ENCODE assay signal across 17 cellular contexts in genomic region chr12:65998536-65999530, GRCh38.
"Had no signal": no experiment of that assay in that cellular context is flagged by ENCODE, and none has a peak within 500 bp of the region (broad histone marks: within the 10 kb centered on the region; RNA-seq: fewer than 3 reads in every experiment).

No MANE protein-coding gene starts in this region.

- H3K9me3 Mint-ChIP-seq: activated naive CD4-positive, alpha-beta T cell treated with anti-CD3 and anti-CD28 coated beads, Interleukin-2, amount 50 U/mL, for 72 hours; activated T-helper 1 cell treated with anti-CD3 and anti-CD28 coated beads, Interleukin-12 subunit alpha, Interleukin-12 subunit beta, Interleukin-2, Interleukin-4 antibody, amounts not matched to agents 30 ng/mL and 10 ng/mL and 1 ng/mL, durations not matched to agents 14 hours and 24 hours and 36 hours; immature natural killer cell; nephron progenitor cell had no signal

- H3K36me3 ChIP-seq: adrenal gland, colonic mucosa, lower lobe of right lung, thyroid gland had no signal

- H3K4me3 ChIP-seq: adrenal gland, colonic mucosa, lower lobe of right lung, thyroid gland had no signal

- H3K27ac ChIP-seq: adrenal gland, colonic mucosa, lower lobe of right lung, thyroid gland had no signal

- H3K9me3 ChIP-seq: adrenal gland, colonic mucosa, lower lobe of right lung, thyroid gland had no signal

- H3K4me1 ChIP-seq: adrenal gland, colonic mucosa, lower lobe of right lung, thyroid gland had no signal

- H3K4me1 Mint-ChIP-seq: immature natural killer cell had no signal

- ATAC-seq: activated naive CD4-positive, alpha-beta T cell treated with anti-CD3 and anti-CD28 coated beads, Interleukin-2, amount 50 U/mL, for 72 hours; esophagus mucosa; left colon; lower lobe of right lung had no signal

- H3K27me3 ChIP-seq: adrenal gland, colonic mucosa, thyroid gland had no signal

- H3K27ac Mint-ChIP-seq: activated naive CD4-positive, alpha-beta T cell treated with anti-CD3 and anti-CD28 coated beads, Interleukin-2, amount 50 U/mL, for 72 hours; activated T-helper 1 cell treated with anti-CD3 and anti-CD28 coated beads, Interleukin-12 subunit alpha, Interleukin-12 subunit beta, Interleukin-2, Interleukin-4 antibody, amounts not matched to agents 30 ng/mL and 10 ng/mL and 1 ng/mL, durations not matched to agents 14 hours and 24 hours and 36 hours; immature natural killer cell; mesothelial cell of epicardium; nephron progenitor cell had no signal

- H3K36me3 Mint-ChIP-seq: activated naive CD4-positive, alpha-beta T cell treated with anti-CD3 and anti-CD28 coated beads, Interleukin-2, amount 50 U/mL, for 72 hours; immature natural killer cell; mesothelial cell of epicardium had no signal

- H3K4me3 Mint-ChIP-seq: activated T-helper 1 cell treated with anti-CD3 and anti-CD28 coated beads, Interleukin-12 subunit alpha, Interleukin-12 subunit beta, Interleukin-2, Interleukin-4 antibody, amounts not matched to agents 30 ng/mL and 10 ng/mL and 1 ng/mL, durations not matched to agents 14 hours and 24 hours and 36 hours; immature natural killer cell; mesothelial cell of epicardium; nephron progenitor cell had no signal

- DNase-seq: activated CD4-positive, alpha-beta T cell treated with anti-CD3 and anti-CD28 coated beads, Interleukin-2, amount 50 U/mL, for 48 hours; activated gamma-delta T cell treated with Interleukin-2 at 50 U/mL for 16 hours; adrenal gland; caudate nucleus; colonic mucosa; immature natural killer cell; left colon; lower lobe of right lung; nephron progenitor cell; occipital lobe; stimulated activated CD8-positive, alpha-beta memory T cell treated with anti-CD3 and anti-CD28 coated beads, Interleukin-4, amount 100 ng/mL, for 48 hours; stimulated activated naive CD4-positive, alpha-beta T cell treated with Interleukin-2 at 50 U/mL for 16 hours; thyroid gland had no signal
